Comparison of ENCODE assay signal across 16 cellular contexts in the genomic region with DNA sequence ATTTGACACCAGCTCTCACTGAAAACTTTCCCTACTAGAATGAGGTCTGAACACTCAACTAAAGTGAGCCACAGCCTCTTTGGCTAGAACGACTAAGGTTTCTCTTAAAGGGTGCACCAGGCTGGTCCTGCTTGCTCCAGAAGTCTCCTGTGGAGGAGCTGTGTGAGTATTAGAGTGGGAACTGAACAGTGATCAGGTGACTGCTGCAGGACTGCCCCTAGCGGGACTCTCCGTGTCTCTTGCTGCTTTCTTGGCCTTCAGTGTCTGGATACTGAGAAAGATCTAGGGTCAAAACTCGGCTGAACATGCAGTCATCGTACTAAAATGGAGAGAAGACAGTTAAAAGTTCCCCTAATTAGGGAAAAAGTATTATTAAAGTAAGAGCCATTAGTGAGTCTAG. TPM values are rescaled to one million over a fixed set of nuclear protein-coding genes. Genes with fewer than 3 reads are reported as not detected.
A peak's percentile ranks its signal among the peaks of the same experiment; 100 is the strongest.
DNase-seq lines count a peak whose midpoint lies in the region; ATAC-seq and TF ChIP-seq lines count a peak whose summit lies in the region.
"Had no signal": no experiment of that assay in that cellular context is flagged by ENCODE, and none has a peak within 500 bp of the region (broad histone marks: within the 10 kb centered on the region; RNA-seq: fewer than 3 reads in every experiment).

No MANE protein-coding gene starts in this region.

- H2AFZ ChIP-seq in neural progenitor cell (replicated peaks) = no peak overlapping the region

- H3K4me1 ChIP-seq in CD8-positive, alpha-beta memory T cell (ENCODE audit: insufficient read depth, low read length) = peaks cover 18% of the 10 kb centered on the region
- no peaks in the 10 kb centered on the region for H3K4me1 ChIP-seq in neural progenitor cell
- H3K4me1 ChIP-seq: prostate gland, uterus had no signal

- no peaks in the 10 kb centered on the region for H3K79me2 ChIP-seq in neural progenitor cell (ENCODE audit: low read depth)

- TF ChIP-seq CTCF in fibroblast of pulmonary artery (IDR thresholded peaks at IDR 0.05; ENCODE audit: low read length, missing control alignments) = peak; percentile 25
- TF ChIP-seq CTCF in neural progenitor cell (IDR thresholded peaks at IDR 0.05) = peak; percentile 32
- no peak for TF ChIP-seq CTCF in HFFc6 (IDR thresholded peaks at IDR 0.05)

- no peak overlapping the region for H3K4me2 ChIP-seq in neural progenitor cell

- no peaks in the 10 kb centered on the region for H4K20me1 ChIP-seq in neural progenitor cell (ENCODE audit: low read depth)

- H3K27me3 ChIP-seq in CD8-positive, alpha-beta memory T cell (ENCODE audit: insufficient read depth, low read length, poor library complexity, severe bottlenecking) = no peaks in the 10 kb centered on the region
- no peaks in the 10 kb centered on the region for H3K27me3 ChIP-seq in neural progenitor cell
- H3K27me3 ChIP-seq: uterus had no signal

- no peaks in the 10 kb centered on the region for H3K27me3 Mint-ChIP-seq in CD8-positive, alpha-beta memory T cell
- no peaks in the 10 kb centered on the region for H3K27me3 Mint-ChIP-seq in neural progenitor cell (ENCODE audit: insufficient read depth, low read depth)
- H3K27me3 Mint-ChIP-seq in HFFc6 (ENCODE audit: insufficient read depth) = no peaks in the 10 kb centered on the region

- no peaks in the 10 kb centered on the region for H3K9me3 Mint-ChIP-seq in CD8-positive, alpha-beta memory T cell
- H3K9me3 Mint-ChIP-seq in neural progenitor cell (no peaks in the 10 kb centered on the region), HFFc6 (no peaks in the 10 kb centered on the region)

- no peak for ATAC-seq in GM18519 (IDR thresholded peaks at IDR 0.05; ENCODE audit: low FRiP score, unreplicated experiment)

- no peak overlapping the region for H3K27ac ChIP-seq in CD8-positive, alpha-beta memory T cell (ENCODE audit: low read depth, low read length)
- no peak overlapping the region for H3K27ac ChIP-seq in neural progenitor cell
- H3K27ac ChIP-seq: epithelial cell of prostate, prostate gland, uterus had no signal

- peaks cover 7 to 58% (median 16%) of the 10 kb centered on the region in 3 donors for H3K36me3 Mint-ChIP-seq in CD8-positive, alpha-beta memory T cell
- H3K36me3 Mint-ChIP-seq in neural progenitor cell (peaks cover 21% of the 10 kb centered on the region), HFFc6 (ENCODE audit: low read depth) (peaks cover 31% of the 10 kb centered on the region)

- POLR2A ChIA-PET in CD8-positive, alpha-beta memory T cell (lab: Charles Lee) = no interaction called here
- POLR2A ChIA-PET in HEK293T (lab: Yijun Ruan, JAX) = no interaction called here

- CTCF ChIA-PET in CD8-positive, alpha-beta memory T cell (lab: Charles Lee) = no interaction called here
- CTCF ChIA-PET in HEK293T (lab: Yijun Ruan, JAX) = interaction anchor here (0.7 kb wide), 1 partner anchor 10 kb away, joined by 3 read pairs; no protein-coding TSS in a partner anchor

- peaks cover 8 to 9% (median 8%) of the 10 kb centered on the region in 3 donors for H3K4me1 Mint-ChIP-seq in CD8-positive, alpha-beta memory T cell
- H3K4me1 Mint-ChIP-seq in neural progenitor cell = peaks cover 4% of the 10 kb centered on the region
- H3K4me1 Mint-ChIP-seq in HFFc6 (ENCODE audit: low read depth) = no peaks in the 10 kb centered on the region

- H3F3A ChIP-seq in neural progenitor cell (ENCODE audit: low read depth) = no peaks in the 10 kb centered on the region

- H3K27ac Mint-ChIP-seq in CD8-positive, alpha-beta memory T cell = peak overlapping the region in 5 of 8 donors; percentile 2 to 80 (median 33)
- H3K27ac Mint-ChIP-seq in neural progenitor cell (no peak overlapping the region), HFFc6 (no peak overlapping the region)

- H3K36me3 ChIP-seq in CD8-positive, alpha-beta memory T cell (ENCODE audit: insufficient read depth, low read length) = peaks cover 10% of the 10 kb centered on the region
- H3K36me3 ChIP-seq in neural progenitor cell = no peaks in the 10 kb centered on the region
- H3K36me3 ChIP-seq: uterus had no signal

- no peak overlapping the region for H3K9ac ChIP-seq in neural progenitor cell

- H3K9me3 ChIP-seq in CD8-positive, alpha-beta memory T cell (ENCODE audit: low read length) = no peaks in the 10 kb centered on the region
- no peaks in the 10 kb centered on the region for H3K9me3 ChIP-seq in neural progenitor cell (ENCODE audit: low read depth)
- H3K9me3 ChIP-seq: prostate gland, uterus had no signal

- no peak overlapping the region for H3K4me3 Mint-ChIP-seq in CD8-positive, alpha-beta memory T cell
- H3K4me3 Mint-ChIP-seq in neural progenitor cell = no peak overlapping the region
- no peak overlapping the region for H3K4me3 Mint-ChIP-seq in HFFc6

- no peak overlapping the region for H3K4me3 ChIP-seq in CD8-positive, alpha-beta memory T cell (ENCODE audit: low read length)
- no peak overlapping the region for H3K4me3 ChIP-seq in fibroblast of pulmonary artery (replicated peaks; ENCODE audit: low read depth, low read length)
- H3K4me3 ChIP-seq in neural progenitor cell = no peak overlapping the region
- H3K4me3 ChIP-seq: prostate gland, uterus had no signal

- no peak for DNase-seq in CD8-positive, alpha-beta memory T cell
- DNase-seq in HEK293T (ENCODE audit: extremely low spot score) (peak; percentile 69), fibroblast of pulmonary artery (ENCODE audit: low read depth) (peak; percentile 31), neural progenitor cell (ENCODE audit: low spot score) (peak; percentile 48), HFFc6 (no peak), NK-92 (lab: John Stamatoyannopoulos, UW; ENCODE audit: unreplicated experiment) (no peak), middle frontal gyrus (ENCODE audit: extremely low spot score, low spot score) (no peak)
- DNase-seq: DMS79 treated with DMSO at 0.1 percent for 48 hours, kidney, NCI-H1105 treated with DMSO at 0.1 percent for 48 hours, NCI-H748 treated with DMSO at 0.1 percent for 48 hours, uterus had no signal

TF ChIP-seq in HEK293T, 16 proteins besides CTCF, POLR2A, EP300 and RAD21:
- TF ChIP-seq LEF1 (IDR thresholded peaks at IDR 0.05; ENCODE audit: borderline replicate concordance) = no peak
- TF ChIP-seq TARDBP (IDR thresholded peaks at IDR 0.05) = no peak
- TF ChIP-seq HDGF (IDR thresholded peaks at IDR 0.05; ENCODE audit: borderline replicate concordance) = no peak
- TF ChIP-seq L3MBTL2 (conservative IDR thresholded peaks at IDR 0.05) = no peak
- TF ChIP-seq FOXA1 (IDR thresholded peaks at IDR 0.05) = no peak
- TF ChIP-seq CTBP1 (IDR thresholded peaks at IDR 0.05; ENCODE audit: borderline replicate concordance) = no peak
- TF ChIP-seq SP1 (IDR thresholded peaks at IDR 0.05) = no peak

RNA-seq across cellular contexts. Expression of gene FAM118A, which starts 34.6 kb away (rescaled TPM):
- 10 to 100 TPM; 28.1 to 28.4 TPM for total RNA-seq in CD8-positive, alpha-beta memory T cell
- 27.8 TPM for polyA plus RNA-seq in CD8-positive, alpha-beta memory T cell
- 62.8 and 75.1 TPM in 2 replicates for total RNA-seq in neural progenitor cell (ENCODE audit: low replicate concordance)
- total RNA-seq in HFFc6 (2021; fragmentation: NEBNext Ultra II Directional; extraction: Animal tissue kit (Norgen Biotek cat#: 25700)) = 10 to 100 TPM in 4 of 6 experiments, 1 to 10 TPM in 2; 8.6 to 13.2 (median 10.7) TPM

RNA-seq across cellular contexts. Expression of gene UPK3A, which starts 59.6 kb away (rescaled TPM):
- total RNA-seq in CD8-positive, alpha-beta memory T cell = not detected
- not detected for polyA plus RNA-seq in CD8-positive, alpha-beta memory T cell
- total RNA-seq in neural progenitor cell (ENCODE audit: low replicate concordance) = 0.50 TPM in 1 of 2 replicates, not detected in the other
- not detected for total RNA-seq in HFFc6 (2021; fragmentation: NEBNext Ultra II Directional; extraction: Animal tissue kit (Norgen Biotek cat#: 25700))
- total RNA-seq: kidney, uterus had no signal
- polyA plus RNA-seq: adipose tissue had no signal

Comparison
In these comparisons a context has a peak if more than half of its experiments do, and no peak if none do; other contexts are left out.
1. DNase-seq: peak in HEK293T (single experiment), fibroblast of pulmonary artery (single experiment) and neural progenitor cell (single experiment); none in CD8-positive, alpha-beta memory T cell (0 of 5), HFFc6 (single experiment), NK-92 (single experiment) and middle frontal gyrus (single experiment).
2. H3K27ac Mint-ChIP-seq: peak in CD8-positive, alpha-beta memory T cell (5 of 8); none in neural progenitor cell (single experiment) and HFFc6 (single experiment).